In the genomic region with DNA sequence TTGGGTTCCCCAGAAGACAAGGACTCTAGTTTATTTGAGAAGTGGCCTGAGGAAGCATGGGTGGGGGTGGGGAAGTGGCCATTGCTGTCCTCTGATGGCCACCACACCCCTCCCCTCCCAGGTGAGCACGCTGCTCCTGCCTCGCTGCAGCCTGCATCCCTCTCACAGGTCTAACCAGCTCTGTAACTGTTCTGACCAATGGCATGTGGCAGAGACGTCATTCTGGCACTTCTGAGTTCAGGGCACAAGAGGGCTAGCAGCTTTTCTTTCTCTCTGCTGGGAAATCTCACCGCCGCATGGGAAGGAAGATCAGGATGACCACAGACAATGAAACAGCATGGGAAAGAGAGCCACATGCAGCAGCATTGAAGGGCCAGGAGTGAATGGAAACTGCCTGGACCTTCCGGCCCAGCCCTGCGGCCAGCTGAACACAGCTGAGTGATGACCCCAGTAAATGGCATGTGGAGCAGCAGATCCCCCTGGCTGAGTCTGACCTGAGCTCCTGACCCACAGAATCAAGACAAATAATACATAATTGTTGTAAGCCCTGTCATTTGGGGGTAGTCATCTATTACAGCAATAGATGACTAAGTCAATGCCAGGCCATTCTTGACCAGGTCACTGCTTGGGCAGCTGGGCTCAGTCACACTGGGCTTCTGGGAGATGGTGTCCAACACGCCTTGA, we compare ENCODE assay signal across 26 cellular contexts.
"Had no signal": no experiment of that assay in that cellular context is flagged by ENCODE, and none has a peak within 500 bp of the region (broad histone marks: within the 10 kb centered on the region; RNA-seq: fewer than 3 reads in every experiment).

No MANE protein-coding gene starts in this region.

- ATAC-seq: activated CD4-positive, CD25-positive, alpha-beta regulatory T cell treated with anti-CD3 and anti-CD28 coated beads, Interleukin-2, amount 50 U/mL, for 24 hours; left lung; stimulated activated naive B cell treated with anti-CD40 and anti-IgM and Interleukin-4, amounts not matched to agents 10 μg/mL and 1 μg/mL and 100 μg/mL, for 72 hours; upper lobe of right lung had no signal

- H3K9ac ChIP-seq: parathyroid adenoma had no signal

- H3K36me3 ChIP-seq: left lung, right atrium auricular region, stomach, tibial artery, upper lobe of right lung, WERI-Rb-1 had no signal

- H3K36me3 Mint-ChIP-seq: activated naive CD8-positive, alpha-beta T cell; stimulated activated naive B cell treated with anti-CD40 and anti-IgM and Interleukin-4, amounts not matched to agents 10 μg/mL and 1 μg/mL and 100 μg/mL, for 72 hours had no signal

- H3K9me3 Mint-ChIP-seq: central memory CD8-positive, alpha-beta T cell; dendritic cell treated with granulocyte-macrophage colony-stimulating factor and Interleukin-4, amounts not matched to agents 40 ng/mL and 50 ng/mL, for 4 days had no signal

- DNase-seq: activated CD4-positive, alpha-beta T cell treated with anti-CD3 and anti-CD28 coated beads for 48 hours; activated CD4-positive, alpha-beta T cell treated with anti-CD3 and anti-CD28 coated beads, Interleukin-2, amount 50 U/mL, for 48 hours; activated CD8-positive, alpha-beta memory T cell treated with anti-CD3 and anti-CD28 coated beads for 24 hours; activated effector memory CD4-positive, alpha-beta T cell treated with Interleukin-2 at 50 U/mL for 16 hours; activated naive CD4-positive, alpha-beta T cell treated with Interleukin-2 at 50 U/mL for 16 hours; anterior cingulate cortex; head of caudate nucleus; hypothalamus; left lung; occipital lobe; stimulated activated CD4-positive, alpha-beta T cell treated with anti-CD3 and anti-CD28 coated beads, Interleukin-15, amount 100 ng/mL, for 24 hours; stimulated activated CD4-positive, alpha-beta T cell treated with anti-CD3 and anti-CD28 coated beads, Interleukin-2, amount 100 ng/mL, for 24 hours; stimulated activated naive B cell treated with anti-CD40 and anti-IgM and Interleukin-4, amounts not matched to agents 10 μg/mL and 1 μg/mL and 100 μg/mL, for 72 hours; stomach; tibial artery; upper lobe of right lung; WERI-Rb-1 had no signal

- H3K27ac ChIP-seq: epithelial cell of prostate, left lung, parathyroid adenoma, right atrium auricular region, stomach, tibial artery, upper lobe of right lung, WERI-Rb-1 had no signal

- H3K4me3 ChIP-seq: left lung, lung, right atrium auricular region, stomach, tibial artery, upper lobe of right lung had no signal

- H3K9me3 ChIP-seq: left lung, right atrium auricular region, stomach, upper lobe of right lung had no signal

- H3K4me3 Mint-ChIP-seq: activated naive CD8-positive, alpha-beta T cell; central memory CD8-positive, alpha-beta T cell; dendritic cell treated with granulocyte-macrophage colony-stimulating factor and Interleukin-4, amounts not matched to agents 40 ng/mL and 50 ng/mL, for 4 days; stimulated activated naive B cell treated with anti-CD40 and anti-IgM and Interleukin-4, amounts not matched to agents 10 μg/mL and 1 μg/mL and 100 μg/mL, for 72 hours had no signal

- FAIRE-seq: TTC549 had no signal

- H2AFZ ChIP-seq: parathyroid adenoma had no signal

- H3K79me2 ChIP-seq: parathyroid adenoma had no signal

- H3K4me1 Mint-ChIP-seq: central memory CD8-positive, alpha-beta T cell; stimulated activated naive B cell treated with anti-CD40 and anti-IgM and Interleukin-4, amounts not matched to agents 10 μg/mL and 1 μg/mL and 100 μg/mL, for 72 hours had no signal

- H3K27me3 ChIP-seq: right atrium auricular region, stomach, tibial artery, upper lobe of right lung had no signal

- H3K4me1 ChIP-seq: left lung, parathyroid adenoma, right atrium auricular region, stomach, tibial artery, upper lobe of right lung had no signal

- H3K27ac Mint-ChIP-seq: activated naive CD8-positive, alpha-beta T cell; dendritic cell treated with granulocyte-macrophage colony-stimulating factor and Interleukin-4, amounts not matched to agents 40 ng/mL and 50 ng/mL, for 4 days; stimulated activated naive B cell treated with anti-CD40 and anti-IgM and Interleukin-4, amounts not matched to agents 10 μg/mL and 1 μg/mL and 100 μg/mL, for 72 hours had no signal
